2 cellular contexts compared by ENCODE assay signal in genomic region chr15:70398694-70399093, GRCh38.
A peak's percentile ranks its signal among the peaks of the same experiment; 100 is the strongest.
TF ChIP-seq lines count a peak whose summit lies in the region.

No MANE protein-coding gene starts in this region.

TF ChIP-seq in A549, 52 proteins besides CTCF, POLR2A, EP300 and RAD21 (continued from another document):
- peak; percentile 83 for TF ChIP-seq MAFK (IDR thresholded peaks at IDR 0.05; ENCODE audit: partially characterized antibody)
- no peak for TF ChIP-seq TFCP2L1 (CRISPR knock-in tag; IDR thresholded peaks at IDR 0.05)
- no peak for TF ChIP-seq CBX2 (IDR thresholded peaks at IDR 0.05; ENCODE audit: borderline replicate concordance, low read depth)

TF ChIP-seq in H1, 55 proteins besides CTCF, POLR2A, EP300 and RAD21:
- TF ChIP-seq USF2 (IDR thresholded peaks at IDR 0.05; ENCODE audit: low read length), result no peak
- TF ChIP-seq RFX5 (IDR thresholded peaks at IDR 0.05; ENCODE audit: borderline replicate concordance, low read depth, low read length), result no peak
- no peak for TF ChIP-seq BACH1 (IDR thresholded peaks at IDR 0.05; ENCODE audit: low read length)
- TF ChIP-seq SRF (IDR thresholded peaks at IDR 0.05; ENCODE audit: low read depth, low read length), result no peak
- no peak for TF ChIP-seq CTBP2 (IDR thresholded peaks at IDR 0.05; ENCODE audit: borderline replicate concordance, insufficient read depth, insufficient read length, low read length)
- no peak for TF ChIP-seq JUND (IDR thresholded peaks at IDR 0.05; ENCODE audit: low read length)
- TF ChIP-seq TAF1 (IDR thresholded peaks at IDR 0.05; ENCODE audit: low read depth, low read length), result no peak
- TF ChIP-seq ZNF274 (IDR thresholded peaks at IDR 0.05; ENCODE audit: borderline replicate concordance, extremely low read depth, low read length), result no peak
- TF ChIP-seq ATF3 (IDR thresholded peaks at IDR 0.05; ENCODE audit: insufficient read depth, low read depth, low read length), result no peak
- no peak for TF ChIP-seq ATF2 (IDR thresholded peaks at IDR 0.05; ENCODE audit: low read length)
